Comparison of ENCODE assay signal across 31 cellular contexts in the genomic region with DNA sequence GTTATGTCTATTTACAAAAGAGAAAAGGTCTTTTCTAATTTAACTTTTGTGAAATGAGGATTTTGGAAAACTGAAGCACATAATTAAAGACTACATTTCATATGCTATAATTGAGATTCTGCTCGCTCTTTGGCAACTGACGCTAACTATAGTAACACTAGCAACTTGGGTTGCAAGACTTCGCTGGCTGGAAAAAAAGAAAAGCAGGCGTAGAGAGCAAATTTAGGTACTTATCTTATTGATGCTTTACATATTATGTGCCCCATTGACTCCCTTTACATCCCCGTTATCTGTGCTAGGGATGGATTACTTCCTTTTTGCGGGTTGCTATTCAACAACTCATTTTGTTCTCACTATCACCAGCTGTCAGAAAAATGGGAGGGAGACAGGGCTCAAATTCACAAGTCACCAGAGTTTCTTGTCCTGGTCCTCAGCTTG. TPM values are rescaled to one million over a fixed set of nuclear protein-coding genes. Genes with fewer than 3 reads are reported as not detected.
DNase-seq lines count a peak whose midpoint lies in the region; TF ChIP-seq lines count a peak whose summit lies in the region.
"Had no signal": no experiment of that assay in that cellular context is flagged by ENCODE, and none has a peak within 500 bp of the region (broad histone marks: within the 10 kb centered on the region; RNA-seq: fewer than 3 reads in every experiment).

No MANE protein-coding gene starts in this region.

- H3K27me3 ChIP-seq in transverse colon: no peaks in the 10 kb centered on the region
- H3K27me3 ChIP-seq: cardiac muscle cell, tibial artery had no signal

- in situ Hi-C loops in transverse colon (cut with MboI; ENCODE audit: low pct_ligation_motif_present in 1 of 4, low pct_unique_long_range_greater_than_20kb in 1 of 4, low sequenced_read_pairs in 3 of 4): loop anchor here (25.0 kb wide), 2 partner anchors 196 to 554 kb away; no protein-coding TSS in a partner anchor

- H3K36me3 ChIP-seq in SK-N-MC (ENCODE audit: insufficient read depth, low read length) (peaks cover 31% of the 10 kb centered on the region), transverse colon (no peaks in the 10 kb centered on the region)
- H3K36me3 ChIP-seq: cardiac muscle cell, prostate gland, tibial artery had no signal

- H3K9ac ChIP-seq in SK-N-MC (ENCODE audit: insufficient read length): peak overlapping the region; percentile 19
- H3K9ac ChIP-seq: KMS-11 had no signal

- peak overlapping the region; percentile 37 for H3K27ac Mint-ChIP-seq in mesothelial cell of epicardium
- H3K27ac Mint-ChIP-seq: activated CD8-positive, alpha-beta T cell treated with anti-CD3 and anti-CD28 coated beads, Interleukin-2, amount 10 ng/mL, durations not matched to agents 7 days and 5 days; activated naive CD8-positive, alpha-beta T cell treated with anti-CD3 and anti-CD28 coated beads for 36 hours; CD4-positive, alpha-beta T cell; naive B cell; stimulated activated naive CD8-positive, alpha-beta T cell treated with anti-CD3 and anti-CD28 coated beads, Interleukin-15, amount 100 ng/mL, for 72 hours had no signal

- H3K27me3 Mint-ChIP-seq in mesothelial cell of epicardium (ENCODE audit: low read depth): no peaks in the 10 kb centered on the region
- H3K27me3 Mint-ChIP-seq: CD4-positive, alpha-beta T cell; naive B cell; stimulated activated naive CD8-positive, alpha-beta T cell treated with anti-CD3 and anti-CD28 coated beads, Interleukin-15, amount 100 ng/mL, for 72 hours had no signal

- WGBS in transverse colon (ENCODE audit: low coverage in 1 of 2), 2 donors: 88 to 96% methylated on average over 5 to 6 of the region's 6 CpGs

- H3K27ac ChIP-seq in SK-N-MC: peak overlapping the region; percentile 92
- no peak overlapping the region for H3K27ac ChIP-seq in transverse colon
- H3K27ac ChIP-seq: 22Rv1, cardiac muscle cell, coronary artery, KMS-11, prostate gland, tibial artery had no signal

- H3K9me3 Mint-ChIP-seq in mesothelial cell of epicardium: no peaks in the 10 kb centered on the region
- H3K9me3 Mint-ChIP-seq: activated naive CD8-positive, alpha-beta T cell treated with anti-CD3 and anti-CD28 coated beads for 36 hours; CD4-positive, alpha-beta T cell; naive B cell; stimulated activated naive CD8-positive, alpha-beta T cell treated with anti-CD3 and anti-CD28 coated beads, Interleukin-15, amount 100 ng/mL, for 72 hours had no signal

- H3K9me3 ChIP-seq in SK-N-MC (ENCODE audit: low read depth, low read length): no peaks in the 10 kb centered on the region
- H3K9me3 ChIP-seq in transverse colon: no peaks in the 10 kb centered on the region
- H3K9me3 ChIP-seq: prostate gland, tibial artery had no signal

- peaks cover 0 to 9% (median 2%) of the 10 kb centered on the region in 4 donors for H3K4me1 ChIP-seq in transverse colon
- H3K4me1 ChIP-seq: prostate gland had no signal

- intact Hi-C loops in transverse colon (cut with DNase I; ENCODE audit: low total_unique reads): no loop called here

- no peak for TF ChIP-seq POLR2A in transverse colon (IDR thresholded peaks at IDR 0.05)

- no peak for TF ChIP-seq CTCF in mesothelial cell of epicardium (IDR thresholded peaks at IDR 0.05; ENCODE audit: unreplicated experiment)
- TF ChIP-seq CTCF in transverse colon (IDR thresholded peaks at IDR 0.05): no peak

- DNase-seq in DMS 273 (lab: John Stamatoyannopoulos, UW; ENCODE audit: unreplicated experiment): peak; percentile 33
- no peak for DNase-seq in DMS 273 treated with DMSO at 0.1 percent for 48 hours (lab: John Stamatoyannopoulos, UW)
- DNase-seq in Ammon's horn (ENCODE audit: low spot score): peak; percentile 15
- DNase-seq in SK-N-MC (ENCODE audit: low read depth, low spot score): no peak
- DNase-seq in mesothelial cell of epicardium (ENCODE audit: low spot score in 2 of 2, unreplicated experiment in 2 of 2): no peak
- no peak for DNase-seq in DMS53 treated with DMSO at 0.1 percent for 48 hours (lab: John Stamatoyannopoulos, UW; ENCODE audit: unreplicated experiment)
- no peak for DNase-seq in transverse colon
- no peak for DNase-seq in HK-2 (ENCODE audit: unreplicated experiment)
- DNase-seq: activated CD4-positive, CD25-positive, alpha-beta regulatory T cell treated with anti-CD3 and anti-CD28 coated beads, Interleukin-2, amount 50 U/mL, for 72 hours; activated CD8-positive, alpha-beta T cell treated with anti-CD3 and anti-CD28 coated beads, Interleukin-2, amount 10 ng/mL, durations not matched to agents 7 days and 5 days; activated naive CD8-positive, alpha-beta T cell treated with anti-CD3 and anti-CD28 coated beads for 36 hours; aorta; CD4-positive, alpha-beta T cell; effector memory CD4-positive, alpha-beta T cell; foreskin fibroblast; left colon; mesendoderm; naive B cell; NCI-H146; NCI-H748 treated with DMSO at 0.1 percent for 48 hours; nucleus accumbens; SHP77 treated with DMSO at 0.1 percent for 48 hours; small intestine; stimulated activated CD8-positive, alpha-beta memory T cell treated with anti-CD3 and anti-CD28 coated beads, Interleukin-4, amount 100 ng/mL, for 48 hours; stimulated activated naive CD8-positive, alpha-beta T cell treated with anti-CD3 and anti-CD28 coated beads, Interleukin-15, amount 100 ng/mL, for 72 hours; tibial artery had no signal

- no peak for TF ChIP-seq EP300 in transverse colon (IDR thresholded peaks at IDR 0.05; ENCODE audit: low read depth)

- 0 out of 2 replicates have a peak overlapping the region, but pooled peaks have one; percentile 2 for H3K4me3 ChIP-seq in SK-N-MC
- H3K4me3 ChIP-seq in transverse colon: no peak overlapping the region
- H3K4me3 ChIP-seq: cardiac muscle cell, coronary artery, prostate gland, tibial artery had no signal

- peaks cover 56% of the 10 kb centered on the region for H3K4me1 Mint-ChIP-seq in mesothelial cell of epicardium
- H3K4me1 Mint-ChIP-seq: activated naive CD8-positive, alpha-beta T cell treated with anti-CD3 and anti-CD28 coated beads for 36 hours; naive B cell; stimulated activated naive CD8-positive, alpha-beta T cell treated with anti-CD3 and anti-CD28 coated beads, Interleukin-15, amount 100 ng/mL, for 72 hours had no signal

- H3K4me3 Mint-ChIP-seq in mesothelial cell of epicardium: no peak overlapping the region
- H3K4me3 Mint-ChIP-seq: activated CD8-positive, alpha-beta T cell treated with anti-CD3 and anti-CD28 coated beads, Interleukin-2, amount 10 ng/mL, durations not matched to agents 7 days and 5 days; activated naive CD8-positive, alpha-beta T cell treated with anti-CD3 and anti-CD28 coated beads for 36 hours; CD4-positive, alpha-beta T cell; naive B cell; stimulated activated naive CD8-positive, alpha-beta T cell treated with anti-CD3 and anti-CD28 coated beads, Interleukin-15, amount 100 ng/mL, for 72 hours had no signal

- H3K36me3 Mint-ChIP-seq in mesothelial cell of epicardium: peaks cover 25% of the 10 kb centered on the region
- H3K36me3 Mint-ChIP-seq: activated naive CD8-positive, alpha-beta T cell treated with anti-CD3 and anti-CD28 coated beads for 36 hours had no signal

RNA-seq across cellular contexts. Expression of a gene that starts 10.5 kb away (rescaled TPM):
- total RNA-seq in mesothelial cell of epicardium (490 to 527 TPM (median 496 TPM) in 3 replicates), transverse colon (10 to 100 TPM; 34.0 to 83.8 (median 79.9) TPM)
- total RNA-seq: activated CD8-positive, alpha-beta T cell treated with anti-CD3 and anti-CD28 coated beads, Interleukin-2, amount 10 ng/mL, durations not matched to agents 7 days and 5 days; activated naive CD8-positive, alpha-beta T cell treated with anti-CD3 and anti-CD28 coated beads for 36 hours had no signal

Comparison
In these comparisons a context has a peak if more than half of its experiments do, and no peak if none do; other contexts are left out.
1. DNase-seq: peak in DMS 273 (single experiment) and Ammon's horn (single experiment); none in DMS 273 treated with DMSO at 0.1 percent for 48 hours (single experiment), SK-N-MC (single experiment), mesothelial cell of epicardium (0 of 2), DMS53 treated with DMSO at 0.1 percent for 48 hours (single experiment), transverse colon (single experiment) and HK-2 (single experiment).